11 cellular contexts compared by ENCODE assay signal in genomic region chr2:235638541-235639192, GRCh38.
A peak's percentile ranks its signal among the peaks of the same experiment; 100 is the strongest.
DNase-seq lines count a peak whose midpoint lies in the region; ATAC-seq and TF ChIP-seq lines count a peak whose summit lies in the region.
"Had no signal": no experiment of that assay in that cellular context is flagged by ENCODE, and none has a peak within 500 bp of the region (broad histone marks: within the 10 kb centered on the region; RNA-seq: fewer than 3 reads in every experiment).

No MANE protein-coding gene starts in this region.

- H3K27ac Mint-ChIP-seq in endodermal cell (no peak overlapping the region), osteocyte (ENCODE audit: unreplicated experiment) (peak overlapping the region; percentile 43)
- no peak overlapping the region for H3K27ac Mint-ChIP-seq in activated naive CD4-positive, alpha-beta T cell treated with anti-CD3 and anti-CD28 coated beads, Interleukin-2, amount 50 U/mL, for 72 hours
- H3K27ac Mint-ChIP-seq: dendritic cell treated with granulocyte-macrophage colony-stimulating factor and Interleukin-4, amounts not matched to agents 40 ng/mL and 50 ng/mL, for 4 days had no signal

- ATAC-seq in HG02885 (IDR thresholded peaks at IDR 0.05; ENCODE audit: poor library complexity, unreplicated experiment): no peak
- no peak for ATAC-seq in GM19455 (IDR thresholded peaks at IDR 0.05; ENCODE audit: unreplicated experiment)
- ATAC-seq in activated naive CD4-positive, alpha-beta T cell treated with anti-CD3 and anti-CD28 coated beads, Interleukin-2, amount 50 U/mL, for 72 hours: no peak
- ATAC-seq in HG02571 (IDR thresholded peaks at IDR 0.05; ENCODE audit: unreplicated experiment): no peak

- H2AFZ ChIP-seq in Karpas-422 (ENCODE audit: low read length): no peak overlapping the region

- no peak overlapping the region for H3K27ac ChIP-seq in BLaER1 treated with 17β-estradiol and CSF1 and Interleukin-3, amounts not matched to agents 10 nM and 100 nM
- H3K27ac ChIP-seq in Karpas-422 (ENCODE audit: low read length): no peak overlapping the region
- no peak overlapping the region for H3K27ac ChIP-seq in endodermal cell (ENCODE audit: low read depth, low read length)

- H3K4me2 ChIP-seq in BLaER1 treated with 17β-estradiol and CSF1 and Interleukin-3, amounts not matched to agents 10 nM and 100 nM: peak overlapping the region in 8 of 11 experiments; percentile 1 to 75 (median 63); a peak in 8 of 22 replicates
- H3K4me2 ChIP-seq in Karpas-422 (ENCODE audit: low read depth, low read length, poor library complexity, severe bottlenecking): no peak overlapping the region

- no peak overlapping the region for H3K9ac ChIP-seq in BLaER1 treated with 17β-estradiol and CSF1 and Interleukin-3, amounts not matched to agents 10 nM and 100 nM
- H3K9ac ChIP-seq in Karpas-422 (ENCODE audit: low read length): no peak overlapping the region
- H3K9ac ChIP-seq in endodermal cell (ENCODE audit: extremely low read depth, low read length, poor library complexity, severe bottlenecking): no peak overlapping the region

- no peak overlapping the region for H3K4me3 ChIP-seq in BLaER1 treated with 17β-estradiol and CSF1 and Interleukin-3, amounts not matched to agents 10 nM and 100 nM
- no peak overlapping the region for H3K4me3 ChIP-seq in Karpas-422 (ENCODE audit: low read length)
- no peak overlapping the region for H3K4me3 ChIP-seq in endodermal cell (ENCODE audit: low read length)

- H4K20me1 ChIP-seq in BLaER1 treated with 17β-estradiol and CSF1 and Interleukin-3, amounts not matched to agents 10 nM and 100 nM: peaks cover 0 to 62% (median 23%) of the 10 kb centered on the region in 11 experiments; a peak in 13 of 22 replicates
- no peaks in the 10 kb centered on the region for H4K20me1 ChIP-seq in Karpas-422 (ENCODE audit: insufficient read depth, low read depth, low read length)

- H3K9me2 ChIP-seq in Karpas-422 (replicated peaks; ENCODE audit: insufficient read depth, low read length): no peaks in the 10 kb centered on the region

- H3K4me1 Mint-ChIP-seq in endodermal cell (peaks cover 32% of the 10 kb centered on the region), osteocyte (ENCODE audit: unreplicated experiment) (peaks cover 54% of the 10 kb centered on the region)

- TF ChIP-seq CTCF in endodermal cell (conservative IDR thresholded peaks at IDR 0.05): peak; percentile 67
- TF ChIP-seq CTCF in osteocyte (IDR thresholded peaks at IDR 0.05): no peak

- H3K27me3 ChIP-seq in BLaER1 treated with 17β-estradiol and CSF1 and Interleukin-3, amounts not matched to agents 10 nM and 100 nM: no peaks in the 10 kb centered on the region
- H3K27me3 ChIP-seq in Karpas-422 (ENCODE audit: low read length) (no peaks in the 10 kb centered on the region), endodermal cell (ENCODE audit: control insufficient read depth, insufficient read depth, low read length, poor library complexity, severe bottlenecking) (no peaks in the 10 kb centered on the region)

- DNase-seq in Karpas-422 (peak; percentile 51), endodermal cell (no peak), osteocyte (ENCODE audit: extremely low spot score, unreplicated experiment) (no peak)
- DNase-seq in activated naive CD4-positive, alpha-beta T cell treated with anti-CD3 and anti-CD28 coated beads, Interleukin-2, amount 50 U/mL, for 72 hours (ENCODE audit: low spot score in 2 of 2): no peak
- DNase-seq: activated CD4-positive, alpha-beta T cell treated with anti-CD3 and anti-CD28 coated beads for 4 hours; NCI-H748 treated with DMSO at 0.1 percent for 48 hours had no signal

- no peak overlapping the region for H3K4me3 Mint-ChIP-seq in endodermal cell
- H3K4me3 Mint-ChIP-seq in osteocyte (ENCODE audit: unreplicated experiment): no peak overlapping the region
- H3K4me3 Mint-ChIP-seq: dendritic cell treated with granulocyte-macrophage colony-stimulating factor and Interleukin-4, amounts not matched to agents 40 ng/mL and 50 ng/mL, for 4 days had no signal

- H3K79me2 ChIP-seq in Karpas-422 (ENCODE audit: low read length): no peaks in the 10 kb centered on the region

- H3K9me3 Mint-ChIP-seq in endodermal cell: no peaks in the 10 kb centered on the region
- no peaks in the 10 kb centered on the region for H3K9me3 Mint-ChIP-seq in osteocyte (ENCODE audit: unreplicated experiment)
- H3K9me3 Mint-ChIP-seq in activated naive CD4-positive, alpha-beta T cell treated with anti-CD3 and anti-CD28 coated beads, Interleukin-2, amount 50 U/mL, for 72 hours: no peaks in the 10 kb centered on the region
- H3K9me3 Mint-ChIP-seq: dendritic cell treated with granulocyte-macrophage colony-stimulating factor and Interleukin-4, amounts not matched to agents 40 ng/mL and 50 ng/mL, for 4 days had no signal

- WGBS in endodermal cell (ENCODE audit: insufficient coverage in 1 of 2, insufficient read length in 1 of 2), 2 experiments: 91 to 100% methylated on average over 2 to 7 of the region's 7 CpGs

- H3K36me3 Mint-ChIP-seq in endodermal cell (ENCODE audit: low read depth): no peaks in the 10 kb centered on the region
- no peaks in the 10 kb centered on the region for H3K36me3 Mint-ChIP-seq in osteocyte (ENCODE audit: unreplicated experiment)
- H3K36me3 Mint-ChIP-seq in activated naive CD4-positive, alpha-beta T cell treated with anti-CD3 and anti-CD28 coated beads, Interleukin-2, amount 50 U/mL, for 72 hours: no peaks in the 10 kb centered on the region

- H3K9me3 ChIP-seq in BLaER1 treated with 17β-estradiol and CSF1 and Interleukin-3, amounts not matched to agents 10 nM and 100 nM (replicated peaks in 1 of 11): no peaks in the 10 kb centered on the region
- H3K9me3 ChIP-seq in Karpas-422 (ENCODE audit: low read length) (no peaks in the 10 kb centered on the region), endodermal cell (ENCODE audit: control insufficient read depth, low read length) (no peaks in the 10 kb centered on the region)

- H3K36me3 ChIP-seq in BLaER1 treated with 17β-estradiol and CSF1 and Interleukin-3, amounts not matched to agents 10 nM and 100 nM: no peaks in the 10 kb centered on the region
- no peaks in the 10 kb centered on the region for H3K36me3 ChIP-seq in Karpas-422 (ENCODE audit: insufficient read depth, low read length)
- H3K36me3 ChIP-seq in endodermal cell (ENCODE audit: control insufficient read depth, insufficient read depth, low read length): no peaks in the 10 kb centered on the region

- H3K4me1 ChIP-seq in BLaER1 treated with 17β-estradiol and CSF1 and Interleukin-3, amounts not matched to agents 10 nM and 100 nM: peaks cover 29 to 45% (median 39%) of the 10 kb centered on the region in 10 experiments
- H3K4me1 ChIP-seq in Karpas-422 (ENCODE audit: low read length) (no peaks in the 10 kb centered on the region), endodermal cell (ENCODE audit: control insufficient read depth, insufficient read depth, low read length) (peaks cover 6% of the 10 kb centered on the region)

- H3K27me3 Mint-ChIP-seq in endodermal cell (ENCODE audit: insufficient read depth) (no peaks in the 10 kb centered on the region), osteocyte (ENCODE audit: unreplicated experiment) (no peaks in the 10 kb centered on the region)
